In the genomic region with DNA sequence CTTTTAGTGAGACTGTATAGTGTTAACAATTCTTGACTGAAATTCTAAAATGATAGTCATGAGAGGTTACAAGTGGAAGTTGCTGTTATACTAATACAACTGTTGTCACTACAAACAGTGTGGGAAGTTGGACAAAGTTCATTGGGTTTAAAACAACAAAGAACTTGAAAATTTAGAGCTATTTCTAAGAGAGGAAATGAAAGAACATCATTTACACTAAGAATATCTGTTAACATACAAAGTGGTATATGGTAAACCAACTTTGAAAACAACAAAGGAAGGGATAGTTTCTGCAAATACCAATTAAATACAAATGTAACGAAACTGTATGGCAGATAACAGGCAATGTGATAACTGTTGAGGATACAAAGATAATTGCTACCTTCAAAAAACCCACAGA, we compare ENCODE assay signal across 14 cellular contexts. TPM values are rescaled to one million over a fixed set of nuclear protein-coding genes. Genes with fewer than 3 reads are reported as not detected.
DNase-seq lines count a peak whose midpoint lies in the region; ATAC-seq, FAIRE-seq and TF ChIP-seq lines count a peak whose summit lies in the region.
"Had no signal": no experiment of that assay in that cellular context is flagged by ENCODE, and none has a peak within 500 bp of the region (broad histone marks: within the 10 kb centered on the region; RNA-seq: fewer than 3 reads in every experiment).

No MANE protein-coding gene starts in this region.

- H3K9me2 ChIP-seq in MM.1S (replicated peaks; ENCODE audit: insufficient read depth, low read length), result no peaks in the 10 kb centered on the region

- H3K27me3 ChIP-seq in pancreas (no peaks in the 10 kb centered on the region), MM.1S (replicated peaks; ENCODE audit: insufficient read depth, low read length) (no peaks in the 10 kb centered on the region)
- H3K27me3 ChIP-seq: SJCRH30 had no signal

- H3K9me3 ChIP-seq in pancreas (no peaks in the 10 kb centered on the region), MM.1S (replicated peaks; ENCODE audit: insufficient read depth, low read length) (no peaks in the 10 kb centered on the region)
- H3K9me3 ChIP-seq: SJCRH30 had no signal

- no peaks in the 10 kb centered on the region for H3F3A ChIP-seq in MM.1S (ENCODE audit: insufficient read depth, low read length)

- TF ChIP-seq CTCF in pancreas (IDR thresholded peaks at IDR 0.05) (no peak), MM.1S (IDR thresholded peaks at IDR 0.05; ENCODE audit: low read length) (no peak)

- ATAC-seq in GM18873 (IDR thresholded peaks at IDR 0.05; ENCODE audit: low FRiP score, unreplicated experiment) (peak; percentile 39), GM21723 (IDR thresholded peaks at IDR 0.05; ENCODE audit: unreplicated experiment) (peak; percentile 83), HG03354 (IDR thresholded peaks at IDR 0.05; ENCODE audit: poor library complexity, severe bottlenecking, unreplicated experiment) (peak; percentile 54), pancreas (no peak)
- ATAC-seq: left ventricle myocardium superior had no signal

- H3K27ac ChIP-seq in pancreas (no peak overlapping the region), MM.1S (ENCODE audit: low read length) (no peak overlapping the region)
- H3K27ac ChIP-seq: coronary artery, SJCRH30 had no signal

- H3K4me3 ChIP-seq in pancreas (no peak overlapping the region), MM.1S (ENCODE audit: low read length) (no peak overlapping the region)
- H3K4me3 ChIP-seq: coronary artery, SJCRH30 had no signal

- FAIRE-seq in pancreas (lab: Jason Lieb, UNC), result peak; percentile 5
- FAIRE-seq: urothelium cell line had no signal

- H3K36me3 ChIP-seq in pancreas (peaks cover 0 to 2% (median 0%) of the 10 kb centered on the region in 3 donors), MM.1S (replicated peaks; ENCODE audit: insufficient read depth, low read length) (no peaks in the 10 kb centered on the region; the same call in none of the 2 replicates)

- H3K4me2 ChIP-seq in MM.1S (ENCODE audit: low read depth, low read length), result no peak overlapping the region

- intact Hi-C loops in pancreas (cut with DNase I), result no loop called here

- peaks cover 94% of the 10 kb centered on the region for H3K79me2 ChIP-seq in MM.1S (ENCODE audit: low read length)

- H4K20me1 ChIP-seq in MM.1S (ENCODE audit: insufficient read depth, low read length), result peaks cover 10% of the 10 kb centered on the region

- WGBS in pancreas, 2 donors, result 65 to 70% methylated on average over 1 of the region's 1 CpG

- peaks cover 0 to 19% (median 7%) of the 10 kb centered on the region in 3 donors for H3K4me1 ChIP-seq in pancreas
- no peaks in the 10 kb centered on the region for H3K4me1 ChIP-seq in MM.1S (ENCODE audit: low read length)
- H3K4me1 ChIP-seq: SJCRH30 had no signal

- no peak overlapping the region for H3K9ac ChIP-seq in MM.1S (ENCODE audit: low read length)

- H2AFZ ChIP-seq in MM.1S (ENCODE audit: low read length), result no peak overlapping the region

- DNase-seq in pancreas (no peak), NCI-H526 treated with DMSO at 0.1 percent for 48 hours (lab: John Stamatoyannopoulos, UW) (no peak), MM.1S (no peak), OCI-M2 (lab: John Stamatoyannopoulos, UW; ENCODE audit: unreplicated experiment) (no peak), dedifferentiated amniotic fluid mesenchymal stem cell (ENCODE audit: extremely low spot score) (no peak)
- DNase-seq: activated naive CD4-positive, alpha-beta T cell treated with anti-CD3 and anti-CD28 coated beads, Interleukin-2, amount 10 ng/mL, durations not matched to agents 7 days and 5 days; left ventricle myocardium superior; NCI-H345; SJCRH30 had no signal

RNA-seq across cellular contexts. Expression of a gene that starts 11.6 kb away (rescaled TPM):
- total RNA-seq in pancreas, result 10 to 100 TPM; 12.8 to 45.1 (median 24.4) TPM
- 10 to 100 TPM; 10.8 to 21.0 TPM for polyA plus RNA-seq in pancreas

Comparison
In these comparisons a context has a peak if more than half of its experiments do, and no peak if none do; other contexts are left out.
1. ATAC-seq: peak in GM18873 (single experiment), GM21723 (single experiment) and HG03354 (single experiment); none in pancreas (0 of 4).